11 cellular contexts compared by ENCODE assay signal in genomic region chr13:34926513-34926912, GRCh38. TPM values are rescaled to one million over a fixed set of nuclear protein-coding genes. Genes with fewer than 3 reads are reported as not detected.
DNase-seq lines count a peak whose midpoint lies in the region; ATAC-seq and TF ChIP-seq lines count a peak whose summit lies in the region.
"Had no signal": no experiment of that assay in that cellular context is flagged by ENCODE, and none has a peak within 500 bp of the region (broad histone marks: within the 10 kb centered on the region; RNA-seq: fewer than 3 reads in every experiment).

No MANE protein-coding gene starts in this region.

- H3K4me1 ChIP-seq in SK-N-SH (ENCODE audit: control insufficient read depth in 1 of 2, insufficient read depth in 2 of 2, low read depth in 1 of 2, low read length in 1 of 2) (no peaks in the 10 kb centered on the region), smooth muscle cell (ENCODE audit: low read depth) (no peaks in the 10 kb centered on the region)

- H3K4me2 ChIP-seq in SK-N-SH (no peak overlapping the region), smooth muscle cell (no peak overlapping the region)

- H2AFZ ChIP-seq in SK-N-SH (ENCODE audit: low read depth) (no peak overlapping the region), smooth muscle cell (ENCODE audit: low read depth) (no peak overlapping the region)

- H3K9me3 ChIP-seq in SK-N-SH (no peaks in the 10 kb centered on the region), smooth muscle cell (replicated peaks; ENCODE audit: low read depth) (no peaks in the 10 kb centered on the region)

- H3K27me3 ChIP-seq in SK-N-SH (ENCODE audit: insufficient read depth) (no peaks in the 10 kb centered on the region), smooth muscle cell (ENCODE audit: low read depth) (no peaks in the 10 kb centered on the region)

- H3K27ac ChIP-seq in SK-N-SH (ENCODE audit: low read depth in 2 of 2, low read length in 1 of 2) (no peak overlapping the region), smooth muscle cell (ENCODE audit: low read depth) (no peak overlapping the region)
- H3K27ac ChIP-seq: 22Rv1 had no signal

- H3K9me2 ChIP-seq in SK-N-SH: no peaks in the 10 kb centered on the region

- H3K4me3 ChIP-seq in SK-N-SH (ENCODE audit: low read depth in 2 of 2, low read length in 1 of 2) (no peak overlapping the region), fibroblast of mammary gland (ENCODE audit: control insufficient read depth, low read depth, low read length) (no peak overlapping the region), smooth muscle cell (no peak overlapping the region)

- H3K79me2 ChIP-seq in SK-N-SH (ENCODE audit: insufficient read depth): no peaks in the 10 kb centered on the region
- H3K79me2 ChIP-seq in smooth muscle cell (ENCODE audit: low read depth): no peaks in the 10 kb centered on the region

- POLR2A ChIA-PET in SK-N-SH (lab: Yijun Ruan, JAX): no interaction called here

- DNase-seq in DMS 273 (lab: John Stamatoyannopoulos, UW; ENCODE audit: unreplicated experiment): peak; percentile 6
- DNase-seq in DMS 273 treated with DMSO at 0.1 percent for 48 hours (lab: John Stamatoyannopoulos, UW): no peak
- DNase-seq in SK-N-SH: no peak
- peak; percentile 64 for DNase-seq in fibroblast of mammary gland (ENCODE audit: low read depth)
- DNase-seq in renal cortical epithelial cell (ENCODE audit: low read depth): peak; percentile 75
- DNase-seq in NCI-H524 treated with DMSO at 0.1 percent for 48 hours (lab: John Stamatoyannopoulos, UW): no peak
- DNase-seq in smooth muscle cell (lab: John Stamatoyannopoulos, UW; ENCODE audit: unreplicated experiment): no peak
- DNase-seq: midbrain, NCI-H1417 had no signal

- H3K36me3 ChIP-seq in SK-N-SH (replicated peaks in 1 of 2; ENCODE audit: control insufficient read depth in 1 of 2, insufficient read depth in 2 of 2, low read length in 1 of 2) (no peaks in the 10 kb centered on the region), smooth muscle cell (ENCODE audit: low read depth) (no peaks in the 10 kb centered on the region)

- no peak for ATAC-seq in HG02798 (IDR thresholded peaks at IDR 0.05; ENCODE audit: poor library complexity, unreplicated experiment)

- no peaks in the 10 kb centered on the region for H4K20me1 ChIP-seq in SK-N-SH (ENCODE audit: insufficient read depth)
- H4K20me1 ChIP-seq in smooth muscle cell (ENCODE audit: low read depth): no peaks in the 10 kb centered on the region

- H3F3A ChIP-seq in SK-N-SH (replicated peaks; ENCODE audit: insufficient read depth) (no peaks in the 10 kb centered on the region), smooth muscle cell (ENCODE audit: low read depth) (no peaks in the 10 kb centered on the region)

- TF ChIP-seq CTCF in SK-N-SH (IDR thresholded peaks at IDR 0.05) (no peak), fibroblast of mammary gland (conservative IDR thresholded peaks at IDR 0.05; ENCODE audit: control insufficient read depth, insufficient read depth, low read depth, low read length) (no peak), smooth muscle cell (IDR thresholded peaks at IDR 0.05; ENCODE audit: borderline replicate concordance, insufficient read depth, poor library complexity, severe bottlenecking) (no peak)

- CTCF ChIA-PET in SK-N-SH (lab: Yijun Ruan, JAX): no interaction called here

- H3K9ac ChIP-seq in SK-N-SH (no peak overlapping the region), smooth muscle cell (ENCODE audit: low read depth) (no peak overlapping the region)

- WGBS in SK-N-SH (ENCODE audit: low lambda C conversion rate): 77% methylated on average over 1 of the region's 1 CpG
- WGBS in smooth muscle cell (ENCODE audit: low lambda C conversion rate): 81% methylated on average over 1 of the region's 1 CpG

- no peak for TF ChIP-seq EP300 in SK-N-SH (IDR thresholded peaks at IDR 0.05; ENCODE audit: borderline replicate concordance in 1 of 2, low read depth in 1 of 2, low read length in 1 of 2)

- no peak for TF ChIP-seq RAD21 in SK-N-SH (IDR thresholded peaks at IDR 0.05; ENCODE audit: low read length)

TF ChIP-seq in SK-N-SH, 30 proteins besides CTCF, POLR2A, EP300 and RAD21:
- no peak for TF ChIP-seq EZH2phosphoT487 (IDR thresholded peaks at IDR 0.05; ENCODE audit: borderline replicate concordance, low read depth)
- no peak for TF ChIP-seq MEF2A (IDR thresholded peaks at IDR 0.05; ENCODE audit: borderline replicate concordance, low read depth)
- TF ChIP-seq SIN3A (IDR thresholded peaks at IDR 0.05; ENCODE audit: borderline replicate concordance, low read depth, low read length): no peak
- TF ChIP-seq REST (IDR thresholded peaks at IDR 0.05; ENCODE audit: low read depth, low read length): peak; percentile 92
- no peak for TF ChIP-seq SMC3 (IDR thresholded peaks at IDR 0.05; ENCODE audit: low read depth, low read length)
- no peak for TF ChIP-seq YY1 (IDR thresholded peaks at IDR 0.05; ENCODE audit: low read depth)
- TF ChIP-seq NFIC (IDR thresholded peaks at IDR 0.05; ENCODE audit: borderline replicate concordance): no peak

RNA-seq across cellular contexts. Expression of gene NBEA, which starts 15.6 kb away (rescaled TPM):
- 12.3 and 17.1 TPM in 2 replicates for polyA plus RNA-seq in SK-N-SH (2012; rRNA removed)
- 16.7 and 18.2 TPM in 2 replicates for polyA plus RNA-seq in SK-N-SH (2012; cell fraction: cytosol; rRNA removed)
- polyA plus RNA-seq in SK-N-SH (2012; cell fraction: nucleus; rRNA removed): 8.7 and 17.7 TPM in 2 replicates
- total RNA-seq in renal cortical epithelial cell: 5.9 and 31.2 TPM in 2 replicates
- 10.4 and 11.7 TPM in 2 replicates for total RNA-seq in smooth muscle cell
- 3.1 and 3.6 TPM in 2 replicates for polyA plus RNA-seq in smooth muscle cell

Comparison
In these comparisons a context has a peak if more than half of its experiments do, and no peak if none do; other contexts are left out.
1. DNase-seq: peak in DMS 273 (single experiment), fibroblast of mammary gland (single experiment) and renal cortical epithelial cell (single experiment); none in DMS 273 treated with DMSO at 0.1 percent for 48 hours (single experiment), SK-N-SH (single experiment), NCI-H524 treated with DMSO at 0.1 percent for 48 hours (single experiment) and smooth muscle cell (single experiment).